7 cellular contexts compared by ENCODE assay signal in the genomic region with DNA sequence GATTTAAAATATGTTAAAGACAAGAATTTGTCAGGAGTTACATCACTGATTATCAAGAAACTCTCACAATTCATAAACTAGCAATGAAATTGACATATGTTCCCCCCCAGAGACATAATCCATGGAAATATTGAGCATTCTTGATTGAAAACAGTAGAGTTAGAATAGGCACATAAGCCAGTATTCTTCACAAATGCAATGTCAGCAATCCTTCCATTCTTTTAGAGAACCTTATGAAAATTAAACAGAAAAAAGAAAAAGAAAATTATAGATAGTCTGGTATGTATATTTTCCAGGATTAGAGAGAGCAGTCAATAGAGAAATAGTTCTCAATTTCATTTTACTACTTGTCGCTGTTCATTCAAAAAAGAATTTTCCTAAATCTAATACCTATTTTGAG.
"Had no signal": no experiment of that assay in that cellular context is flagged by ENCODE, and none has a peak within 500 bp of the region (broad histone marks: within the 10 kb centered on the region; RNA-seq: fewer than 3 reads in every experiment).

No MANE protein-coding gene starts in this region.

- H3K4me3 ChIP-seq: GM23248 had no signal

- H3K9ac ChIP-seq: GM23248, KMS-11 had no signal

- H3K4me1 Mint-ChIP-seq: H9 had no signal

- H3K27ac ChIP-seq: GM23248, KMS-11 had no signal

- H3K4me2 ChIP-seq: KMS-11 had no signal

- H3K4me3 Mint-ChIP-seq: H9 had no signal

- FAIRE-seq: HTR-8/SVneo had no signal

- DNase-seq: GM23248, GOT3, H9, HCEC 1CT, KBM-7 had no signal

- H3K27ac Mint-ChIP-seq: H9 had no signal

- H2AFZ ChIP-seq: GM23248 had no signal
